Comparison of ENCODE assay signal across 1 cellular context in the genomic region with DNA sequence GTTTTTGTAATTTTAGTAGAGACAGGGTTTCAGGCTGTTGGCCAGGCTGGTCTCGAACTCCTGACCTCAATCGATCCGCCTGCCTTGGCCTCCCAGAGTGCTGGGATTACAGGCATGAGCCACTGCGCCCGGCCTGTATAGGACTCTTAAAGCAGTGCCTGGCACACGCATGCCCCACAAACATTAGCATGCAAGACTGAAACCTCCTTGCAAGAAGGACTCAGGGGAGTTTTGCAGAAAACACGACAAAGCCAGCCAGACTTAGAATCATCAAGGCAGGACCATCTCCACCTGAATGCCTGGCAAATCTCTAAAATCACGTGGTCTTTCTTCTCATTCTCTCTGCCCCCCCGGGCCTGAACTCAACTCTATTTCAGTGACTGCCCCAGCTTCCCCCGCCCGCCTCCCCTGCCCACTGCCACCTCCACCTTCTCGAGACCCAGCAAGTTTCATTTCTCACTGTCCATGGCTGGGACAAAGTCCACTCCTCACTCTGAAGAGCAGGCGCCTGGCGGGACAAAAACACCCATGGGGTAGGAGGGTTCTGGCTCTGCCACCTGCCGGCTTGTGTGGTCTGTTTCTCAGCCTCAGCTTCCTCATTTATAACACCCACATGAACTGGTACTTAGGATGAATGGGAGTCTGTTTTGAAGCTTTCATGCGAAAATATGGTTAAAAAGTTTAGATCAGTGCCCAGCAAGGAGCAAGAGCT.
TF ChIP-seq lines count a peak whose summit lies in the region.

No MANE protein-coding gene starts in this region.

TF ChIP-seq in GM12878, 131 proteins besides CTCF, POLR2A, EP300 and RAD21 (continued from another document and continues in another):
- TF ChIP-seq, protein P1, sequence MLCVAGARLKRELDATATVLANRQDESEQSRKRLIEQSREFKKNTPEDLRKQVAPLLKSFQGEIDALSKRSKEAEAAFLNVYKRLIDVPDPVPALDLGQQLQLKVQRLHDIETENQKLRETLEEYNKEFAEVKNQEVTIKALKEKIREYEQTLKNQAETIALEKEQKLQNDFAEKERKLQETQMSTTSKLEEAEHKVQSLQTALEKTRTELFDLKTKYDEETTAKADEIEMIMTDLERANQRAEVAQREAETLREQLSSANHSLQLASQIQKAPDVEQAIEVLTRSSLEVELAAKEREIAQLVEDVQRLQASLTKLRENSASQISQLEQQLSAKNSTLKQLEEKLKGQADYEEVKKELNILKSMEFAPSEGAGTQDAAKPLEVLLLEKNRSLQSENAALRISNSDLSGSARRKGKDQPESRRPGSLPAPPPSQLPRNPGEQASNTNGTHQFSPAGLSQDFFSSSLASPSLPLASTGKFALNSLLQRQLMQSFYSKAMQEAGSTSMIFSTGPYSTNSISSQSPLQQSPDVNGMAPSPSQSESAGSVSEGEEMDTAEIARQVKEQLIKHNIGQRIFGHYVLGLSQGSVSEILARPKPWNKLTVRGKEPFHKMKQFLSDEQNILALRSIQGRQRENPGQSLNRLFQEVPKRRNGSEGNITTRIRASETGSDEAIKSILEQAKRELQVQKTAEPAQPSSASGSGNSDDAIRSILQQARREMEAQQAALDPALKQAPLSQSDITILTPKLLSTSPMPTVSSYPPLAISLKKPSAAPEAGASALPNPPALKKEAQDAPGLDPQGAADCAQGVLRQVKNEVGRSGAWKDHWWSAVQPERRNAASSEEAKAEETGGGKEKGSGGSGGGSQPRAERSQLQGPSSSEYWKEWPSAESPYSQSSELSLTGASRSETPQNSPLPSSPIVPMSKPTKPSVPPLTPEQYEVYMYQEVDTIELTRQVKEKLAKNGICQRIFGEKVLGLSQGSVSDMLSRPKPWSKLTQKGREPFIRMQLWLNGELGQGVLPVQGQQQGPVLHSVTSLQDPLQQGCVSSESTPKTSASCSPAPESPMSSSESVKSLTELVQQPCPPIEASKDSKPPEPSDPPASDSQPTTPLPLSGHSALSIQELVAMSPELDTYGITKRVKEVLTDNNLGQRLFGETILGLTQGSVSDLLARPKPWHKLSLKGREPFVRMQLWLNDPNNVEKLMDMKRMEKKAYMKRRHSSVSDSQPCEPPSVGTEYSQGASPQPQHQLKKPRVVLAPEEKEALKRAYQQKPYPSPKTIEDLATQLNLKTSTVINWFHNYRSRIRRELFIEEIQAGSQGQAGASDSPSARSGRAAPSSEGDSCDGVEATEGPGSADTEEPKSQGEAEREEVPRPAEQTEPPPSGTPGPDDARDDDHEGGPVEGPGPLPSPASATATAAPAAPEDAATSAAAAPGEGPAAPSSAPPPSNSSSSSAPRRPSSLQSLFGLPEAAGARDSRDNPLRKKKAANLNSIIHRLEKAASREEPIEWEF (IDR thresholded peaks at IDR 0.05; ENCODE audit: insufficient replicate concordance, low read depth, low read length), result no peak
- TF ChIP-seq CHD1 (IDR thresholded peaks at IDR 0.05; ENCODE audit: low read depth, low read length) (no peak), HDAC6 (IDR thresholded peaks at IDR 0.05; ENCODE audit: unreplicated experiment) (no peak), NR2C2 (IDR thresholded peaks at IDR 0.05; ENCODE audit: borderline replicate concordance, control insufficient read depth, insufficient read length, low read depth) (no peak), MTA3 (IDR thresholded peaks at IDR 0.05; ENCODE audit: borderline replicate concordance, low read length) (no peak), MYB (IDR thresholded peaks at IDR 0.05; ENCODE audit: borderline replicate concordance, low read depth, low read length) (no peak), TBL1XR1 (IDR thresholded peaks at IDR 0.05; ENCODE audit: low read depth, low read length) (no peak), ESRRA (IDR thresholded peaks at IDR 0.05; ENCODE audit: low read length) (no peak), ZBED1 (IDR thresholded peaks at IDR 0.05; ENCODE audit: borderline replicate concordance) (no peak), GATAD2B (conservative IDR thresholded peaks at IDR 0.05; ENCODE audit: low read depth) (0 out of 2 replicates have a peak, but pooled peaks have one; percentile 16), SREBF2 (IDR thresholded peaks at IDR 0.05; ENCODE audit: low read length) (no peak), RB1 (IDR thresholded peaks at IDR 0.05; ENCODE audit: borderline replicate concordance) (no peak), HCFC1 (IDR thresholded peaks at IDR 0.05; ENCODE audit: low read length) (no peak), ZNF622 (IDR thresholded peaks at IDR 0.05) (no peak), SIN3A (IDR thresholded peaks at IDR 0.05; ENCODE audit: low read depth, low read length) (no peak), IKZF1 (conservative IDR thresholded peaks at IDR 0.05) (peak; percentile 83), MTA2 (IDR thresholded peaks at IDR 0.05; ENCODE audit: low read depth) (peak; percentile 69), SREBF1 (IDR thresholded peaks at IDR 0.05; ENCODE audit: low read length) (no peak), SMAD1 (IDR thresholded peaks at IDR 0.05; ENCODE audit: low read depth, partially characterized antibody) (no peak), TCF12 (IDR thresholded peaks at IDR 0.05; ENCODE audit: low read depth, low read length) (peak; percentile 85), TAF1 (IDR thresholded peaks at IDR 0.05; ENCODE audit: borderline replicate concordance, low read depth, low read length) (no peak; the same call in 1 of the 2 replicates), KAT2A (conservative IDR thresholded peaks at IDR 0.05; ENCODE audit: control insufficient read depth, low read depth, low read length) (no peak), ZNF274 (IDR thresholded peaks at IDR 0.05; ENCODE audit: insufficient read depth, insufficient read length) (no peak), YY1 (IDR thresholded peaks at IDR 0.05; ENCODE audit: low read depth, low read length) (no peak)
- TF ChIP-seq, protein P2, sequence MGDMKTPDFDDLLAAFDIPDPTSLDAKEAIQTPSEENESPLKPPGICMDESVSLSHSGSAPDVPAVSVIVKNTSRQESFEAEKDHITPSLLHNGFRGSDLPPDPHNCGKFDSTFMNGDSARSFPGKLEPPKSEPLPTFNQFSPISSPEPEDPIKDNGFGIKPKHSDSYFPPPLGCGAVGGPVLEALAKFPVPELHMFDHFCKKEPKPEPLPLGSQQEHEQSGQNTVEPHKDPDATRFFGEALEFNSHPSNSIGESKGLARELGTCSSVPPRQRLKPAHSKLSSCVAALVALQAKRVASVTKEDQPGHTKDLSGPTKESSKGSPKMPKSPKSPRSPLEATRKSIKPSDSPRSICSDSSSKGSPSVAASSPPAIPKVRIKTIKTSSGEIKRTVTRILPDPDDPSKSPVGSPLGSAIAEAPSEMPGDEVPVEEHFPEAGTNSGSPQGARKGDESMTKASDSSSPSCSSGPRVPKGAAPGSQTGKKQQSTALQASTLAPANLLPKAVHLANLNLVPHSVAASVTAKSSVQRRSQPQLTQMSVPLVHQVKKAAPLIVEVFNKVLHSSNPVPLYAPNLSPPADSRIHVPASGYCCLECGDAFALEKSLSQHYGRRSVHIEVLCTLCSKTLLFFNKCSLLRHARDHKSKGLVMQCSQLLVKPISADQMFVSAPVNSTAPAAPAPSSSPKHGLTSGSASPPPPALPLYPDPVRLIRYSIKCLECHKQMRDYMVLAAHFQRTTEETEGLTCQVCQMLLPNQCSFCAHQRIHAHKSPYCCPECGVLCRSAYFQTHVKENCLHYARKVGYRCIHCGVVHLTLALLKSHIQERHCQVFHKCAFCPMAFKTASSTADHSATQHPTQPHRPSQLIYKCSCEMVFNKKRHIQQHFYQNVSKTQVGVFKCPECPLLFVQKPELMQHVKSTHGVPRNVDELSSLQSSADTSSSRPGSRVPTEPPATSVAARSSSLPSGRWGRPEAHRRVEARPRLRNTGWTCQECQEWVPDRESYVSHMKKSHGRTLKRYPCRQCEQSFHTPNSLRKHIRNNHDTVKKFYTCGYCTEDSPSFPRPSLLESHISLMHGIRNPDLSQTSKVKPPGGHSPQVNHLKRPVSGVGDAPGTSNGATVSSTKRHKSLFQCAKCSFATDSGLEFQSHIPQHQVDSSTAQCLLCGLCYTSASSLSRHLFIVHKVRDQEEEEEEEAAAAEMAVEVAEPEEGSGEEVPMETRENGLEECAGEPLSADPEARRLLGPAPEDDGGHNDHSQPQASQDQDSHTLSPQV (IDR thresholded peaks at IDR 0.05), result no peak
- TF ChIP-seq, protein P3, sequence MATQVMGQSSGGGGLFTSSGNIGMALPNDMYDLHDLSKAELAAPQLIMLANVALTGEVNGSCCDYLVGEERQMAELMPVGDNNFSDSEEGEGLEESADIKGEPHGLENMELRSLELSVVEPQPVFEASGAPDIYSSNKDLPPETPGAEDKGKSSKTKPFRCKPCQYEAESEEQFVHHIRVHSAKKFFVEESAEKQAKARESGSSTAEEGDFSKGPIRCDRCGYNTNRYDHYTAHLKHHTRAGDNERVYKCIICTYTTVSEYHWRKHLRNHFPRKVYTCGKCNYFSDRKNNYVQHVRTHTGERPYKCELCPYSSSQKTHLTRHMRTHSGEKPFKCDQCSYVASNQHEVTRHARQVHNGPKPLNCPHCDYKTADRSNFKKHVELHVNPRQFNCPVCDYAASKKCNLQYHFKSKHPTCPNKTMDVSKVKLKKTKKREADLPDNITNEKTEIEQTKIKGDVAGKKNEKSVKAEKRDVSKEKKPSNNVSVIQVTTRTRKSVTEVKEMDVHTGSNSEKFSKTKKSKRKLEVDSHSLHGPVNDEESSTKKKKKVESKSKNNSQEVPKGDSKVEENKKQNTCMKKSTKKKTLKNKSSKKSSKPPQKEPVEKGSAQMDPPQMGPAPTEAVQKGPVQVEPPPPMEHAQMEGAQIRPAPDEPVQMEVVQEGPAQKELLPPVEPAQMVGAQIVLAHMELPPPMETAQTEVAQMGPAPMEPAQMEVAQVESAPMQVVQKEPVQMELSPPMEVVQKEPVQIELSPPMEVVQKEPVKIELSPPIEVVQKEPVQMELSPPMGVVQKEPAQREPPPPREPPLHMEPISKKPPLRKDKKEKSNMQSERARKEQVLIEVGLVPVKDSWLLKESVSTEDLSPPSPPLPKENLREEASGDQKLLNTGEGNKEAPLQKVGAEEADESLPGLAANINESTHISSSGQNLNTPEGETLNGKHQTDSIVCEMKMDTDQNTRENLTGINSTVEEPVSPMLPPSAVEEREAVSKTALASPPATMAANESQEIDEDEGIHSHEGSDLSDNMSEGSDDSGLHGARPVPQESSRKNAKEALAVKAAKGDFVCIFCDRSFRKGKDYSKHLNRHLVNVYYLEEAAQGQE (IDR thresholded peaks at IDR 0.05; ENCODE audit: low read depth, low read length), result no peak
- TF ChIP-seq, protein P4, sequence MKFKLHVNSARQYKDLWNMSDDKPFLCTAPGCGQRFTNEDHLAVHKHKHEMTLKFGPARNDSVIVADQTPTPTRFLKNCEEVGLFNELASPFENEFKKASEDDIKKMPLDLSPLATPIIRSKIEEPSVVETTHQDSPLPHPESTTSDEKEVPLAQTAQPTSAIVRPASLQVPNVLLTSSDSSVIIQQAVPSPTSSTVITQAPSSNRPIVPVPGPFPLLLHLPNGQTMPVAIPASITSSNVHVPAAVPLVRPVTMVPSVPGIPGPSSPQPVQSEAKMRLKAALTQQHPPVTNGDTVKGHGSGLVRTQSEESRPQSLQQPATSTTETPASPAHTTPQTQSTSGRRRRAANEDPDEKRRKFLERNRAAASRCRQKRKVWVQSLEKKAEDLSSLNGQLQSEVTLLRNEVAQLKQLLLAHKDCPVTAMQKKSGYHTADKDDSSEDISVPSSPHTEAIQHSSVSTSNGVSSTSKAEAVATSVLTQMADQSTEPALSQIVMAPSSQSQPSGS (IDR thresholded peaks at IDR 0.05; ENCODE audit: low read length), result no peak
- TF ChIP-seq, protein P5, sequence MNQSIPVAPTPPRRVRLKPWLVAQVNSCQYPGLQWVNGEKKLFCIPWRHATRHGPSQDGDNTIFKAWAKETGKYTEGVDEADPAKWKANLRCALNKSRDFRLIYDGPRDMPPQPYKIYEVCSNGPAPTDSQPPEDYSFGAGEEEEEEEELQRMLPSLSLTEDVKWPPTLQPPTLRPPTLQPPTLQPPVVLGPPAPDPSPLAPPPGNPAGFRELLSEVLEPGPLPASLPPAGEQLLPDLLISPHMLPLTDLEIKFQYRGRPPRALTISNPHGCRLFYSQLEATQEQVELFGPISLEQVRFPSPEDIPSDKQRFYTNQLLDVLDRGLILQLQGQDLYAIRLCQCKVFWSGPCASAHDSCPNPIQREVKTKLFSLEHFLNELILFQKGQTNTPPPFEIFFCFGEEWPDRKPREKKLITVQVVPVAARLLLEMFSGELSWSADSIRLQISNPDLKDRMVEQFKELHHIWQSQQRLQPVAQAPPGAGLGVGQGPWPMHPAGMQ (IDR thresholded peaks at IDR 0.05; ENCODE audit: borderline replicate concordance), result no peak
- TF ChIP-seq, protein P6, sequence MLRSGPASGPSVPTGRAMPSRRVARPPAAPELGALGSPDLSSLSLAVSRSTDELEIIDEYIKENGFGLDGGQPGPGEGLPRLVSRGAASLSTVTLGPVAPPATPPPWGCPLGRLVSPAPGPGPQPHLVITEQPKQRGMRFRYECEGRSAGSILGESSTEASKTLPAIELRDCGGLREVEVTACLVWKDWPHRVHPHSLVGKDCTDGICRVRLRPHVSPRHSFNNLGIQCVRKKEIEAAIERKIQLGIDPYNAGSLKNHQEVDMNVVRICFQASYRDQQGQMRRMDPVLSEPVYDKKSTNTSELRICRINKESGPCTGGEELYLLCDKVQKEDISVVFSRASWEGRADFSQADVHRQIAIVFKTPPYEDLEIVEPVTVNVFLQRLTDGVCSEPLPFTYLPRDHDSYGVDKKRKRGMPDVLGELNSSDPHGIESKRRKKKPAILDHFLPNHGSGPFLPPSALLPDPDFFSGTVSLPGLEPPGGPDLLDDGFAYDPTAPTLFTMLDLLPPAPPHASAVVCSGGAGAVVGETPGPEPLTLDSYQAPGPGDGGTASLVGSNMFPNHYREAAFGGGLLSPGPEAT (IDR thresholded peaks at IDR 0.05; ENCODE audit: low read depth), result peak; percentile 81
- TF ChIP-seq, protein P7, sequence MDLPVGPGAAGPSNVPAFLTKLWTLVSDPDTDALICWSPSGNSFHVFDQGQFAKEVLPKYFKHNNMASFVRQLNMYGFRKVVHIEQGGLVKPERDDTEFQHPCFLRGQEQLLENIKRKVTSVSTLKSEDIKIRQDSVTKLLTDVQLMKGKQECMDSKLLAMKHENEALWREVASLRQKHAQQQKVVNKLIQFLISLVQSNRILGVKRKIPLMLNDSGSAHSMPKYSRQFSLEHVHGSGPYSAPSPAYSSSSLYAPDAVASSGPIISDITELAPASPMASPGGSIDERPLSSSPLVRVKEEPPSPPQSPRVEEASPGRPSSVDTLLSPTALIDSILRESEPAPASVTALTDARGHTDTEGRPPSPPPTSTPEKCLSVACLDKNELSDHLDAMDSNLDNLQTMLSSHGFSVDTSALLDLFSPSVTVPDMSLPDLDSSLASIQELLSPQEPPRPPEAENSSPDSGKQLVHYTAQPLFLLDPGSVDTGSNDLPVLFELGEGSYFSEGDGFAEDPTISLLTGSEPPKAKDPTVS (IDR thresholded peaks at IDR 0.05; ENCODE audit: low read depth, low read length), result no peak
- TF ChIP-seq, protein P8, sequence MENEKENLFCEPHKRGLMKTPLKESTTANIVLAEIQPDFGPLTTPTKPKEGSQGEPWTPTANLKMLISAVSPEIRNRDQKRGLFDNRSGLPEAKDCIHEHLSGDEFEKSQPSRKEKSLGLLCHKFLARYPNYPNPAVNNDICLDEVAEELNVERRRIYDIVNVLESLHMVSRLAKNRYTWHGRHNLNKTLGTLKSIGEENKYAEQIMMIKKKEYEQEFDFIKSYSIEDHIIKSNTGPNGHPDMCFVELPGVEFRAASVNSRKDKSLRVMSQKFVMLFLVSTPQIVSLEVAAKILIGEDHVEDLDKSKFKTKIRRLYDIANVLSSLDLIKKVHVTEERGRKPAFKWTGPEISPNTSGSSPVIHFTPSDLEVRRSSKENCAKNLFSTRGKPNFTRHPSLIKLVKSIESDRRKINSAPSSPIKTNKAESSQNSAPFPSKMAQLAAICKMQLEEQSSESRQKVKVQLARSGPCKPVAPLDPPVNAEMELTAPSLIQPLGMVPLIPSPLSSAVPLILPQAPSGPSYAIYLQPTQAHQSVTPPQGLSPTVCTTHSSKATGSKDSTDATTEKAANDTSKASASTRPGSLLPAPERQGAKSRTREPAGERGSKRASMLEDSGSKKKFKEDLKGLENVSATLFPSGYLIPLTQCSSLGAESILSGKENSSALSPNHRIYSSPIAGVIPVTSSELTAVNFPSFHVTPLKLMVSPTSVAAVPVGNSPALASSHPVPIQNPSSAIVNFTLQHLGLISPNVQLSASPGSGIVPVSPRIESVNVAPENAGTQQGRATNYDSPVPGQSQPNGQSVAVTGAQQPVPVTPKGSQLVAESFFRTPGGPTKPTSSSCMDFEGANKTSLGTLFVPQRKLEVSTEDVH (IDR thresholded peaks at IDR 0.05; ENCODE audit: low read depth, partially characterized antibody), result no peak
